Comparison of ENCODE assay signal across 28 cellular contexts in genomic region chr9:122546196-122546595, GRCh38. TPM values are rescaled to one million over a fixed set of nuclear protein-coding genes. Genes with fewer than 3 reads are reported as not detected.
DNase-seq lines count a peak whose midpoint lies in the region; TF ChIP-seq lines count a peak whose summit lies in the region.
"Had no signal": no experiment of that assay in that cellular context is flagged by ENCODE, and none has a peak within 500 bp of the region (broad histone marks: within the 10 kb centered on the region; RNA-seq: fewer than 3 reads in every experiment).

No MANE protein-coding gene starts in this region.

- H3K27ac ChIP-seq in breast epithelium: no peak overlapping the region
- H3K27ac ChIP-seq in vagina: no peak overlapping the region
- H3K27ac ChIP-seq: Peyer's patch, SJCRH30 had no signal

- CTCF ChIA-PET in Calu3 (lab: Charles Lee): no interaction called here

- H3K27me3 Mint-ChIP-seq in Calu3 (ENCODE audit: unreplicated experiment): peaks cover 27% of the 10 kb centered on the region

- H3K27me3 ChIP-seq in breast epithelium (no peaks in the 10 kb centered on the region), vagina (no peaks in the 10 kb centered on the region)
- H3K27me3 ChIP-seq: Peyer's patch had no signal

- no TSS peak for BruUV-seq in Calu3 (replicated peaks; lab: Mats Ljungman, UMichigan)

- TF ChIP-seq POLR2A in breast epithelium (IDR thresholded peaks at IDR 0.05) (no peak), vagina (IDR thresholded peaks at IDR 0.05) (no peak)

- H3K4me3 ChIP-seq in breast epithelium (no peak overlapping the region), vagina (no peak overlapping the region)
- H3K4me3 ChIP-seq: MG63, Peyer's patch, SJCRH30 had no signal

- DNase-seq in T47D (ENCODE audit: low read depth in 1 of 2, low spot score in 1 of 2) (peak; percentile 55 to 80), breast epithelium (ENCODE audit: low spot score in 2 of 2) (no peak), M059J (ENCODE audit: low read depth) (peak; percentile 10), SK-MEL-5 (ENCODE audit: low read depth, low spot score) (peak; percentile 48), renal cortical epithelial cell (ENCODE audit: low read depth) (peak; percentile 30), vagina (ENCODE audit: extremely low spot score in 2 of 2) (no peak), Calu3 (no peak), NCI-H2029 (lab: John Stamatoyannopoulos, UW) (no peak)
- DNase-seq: C1 segment of cervical spinal cord; CD4-positive, alpha-beta memory T cell; COR-L47; DMS 273 treated with DMSO at 0.1 percent for 48 hours; DMS79 treated with DMSO at 0.1 percent for 48 hours; GF-D8; Kasumi-1; MG63; NCI-H1105 treated with DMSO at 0.1 percent for 48 hours; NCI-H146; NCI-H1930; NCI-H526 treated with DMSO at 0.1 percent for 48 hours; Peyer's patch; T-helper 1 cell had no signal

- H3K9me3 ChIP-seq in breast epithelium (peaks cover 0 to 4% of the 10 kb centered on the region in 2 donors), vagina (no peaks in the 10 kb centered on the region)
- H3K9me3 ChIP-seq: Peyer's patch had no signal

- H3K36me3 ChIP-seq in breast epithelium: no peaks in the 10 kb centered on the region
- H3K36me3 ChIP-seq in vagina: no peaks in the 10 kb centered on the region
- H3K36me3 ChIP-seq: MG63, Peyer's patch, SJCRH30 had no signal

- no peaks in the 10 kb centered on the region for H3K9me3 Mint-ChIP-seq in Calu3 (ENCODE audit: low read depth, unreplicated experiment)

- in situ Hi-C loops in T47D (cut with HindIII; ENCODE audit: low pct_unique_long_range_greater_than_20kb, low sequenced_read_pairs) (no loop called here), SK-MEL-5 (cut with HindIII; ENCODE audit: low pct_unique_long_range_greater_than_20kb, low sequenced_read_pairs) (no loop called here)

- intact Hi-C loops in breast epithelium (cut with DNase I; ENCODE audit: low total_unique reads): no loop called here
- intact Hi-C loops in vagina (cut with DNase I): no loop called here
- intact Hi-C loops in Calu3 (cut with micrococcal nuclease; ENCODE audit: unreplicated experiment): no loop called here

- H3K4me1 ChIP-seq in breast epithelium: no peaks in the 10 kb centered on the region
- no peaks in the 10 kb centered on the region for H3K4me1 ChIP-seq in vagina
- H3K4me1 ChIP-seq: Peyer's patch, SJCRH30 had no signal

- H3K27ac Mint-ChIP-seq in Calu3 (ENCODE audit: unreplicated experiment): no peak overlapping the region
- H3K27ac Mint-ChIP-seq: CD4-positive, alpha-beta memory T cell had no signal

- H3K36me3 Mint-ChIP-seq in Calu3 (ENCODE audit: insufficient read depth, unreplicated experiment): no peaks in the 10 kb centered on the region
- H3K36me3 Mint-ChIP-seq: CD4-positive, alpha-beta memory T cell had no signal

- no peak overlapping the region for H3K4me3 Mint-ChIP-seq in Calu3 (ENCODE audit: low read depth, unreplicated experiment)
- H3K4me3 Mint-ChIP-seq: CD4-positive, alpha-beta memory T cell had no signal

- no peaks in the 10 kb centered on the region for H3K4me1 Mint-ChIP-seq in Calu3 (ENCODE audit: low read depth, unreplicated experiment)
- H3K4me1 Mint-ChIP-seq: CD4-positive, alpha-beta memory T cell had no signal

- TF ChIP-seq CTCF in breast epithelium (IDR thresholded peaks at IDR 0.05) (no peak), vagina (IDR thresholded peaks at IDR 0.05) (no peak), Calu3 (IDR thresholded peaks at IDR 0.05; ENCODE audit: unreplicated experiment) (no peak)

RNA-seq across cellular contexts. Expression of gene OR1N2, which starts 6.7 kb away (rescaled TPM):
- under 1 TPM in 1 of 3 donors, not detected in 2; 0.73 TPM for total RNA-seq in breast epithelium
- total RNA-seq in M059J (2014; rRNA removed; shearing (Covaris generic)): not detected in 2 replicates
- total RNA-seq in SK-MEL-5 (2014; rRNA removed; shearing (Covaris generic)): not detected in 2 replicates
- polyA plus RNA-seq in SK-MEL-5 (2015; cell fraction: cytosol; rRNA removed): not detected in 2 replicates
- polyA plus RNA-seq in SK-MEL-5 (2015; cell fraction: nucleus; rRNA removed): not detected in 2 replicates
- total RNA-seq in renal cortical epithelial cell: not detected in 2 replicates
- not detected for total RNA-seq in vagina
- not detected in 2 replicates for total RNA-seq in Calu3 (2022)
- total RNA-seq: A673; CD4-positive, alpha-beta memory T cell; H1; HepG2; HT-29; NCI-H460; Peyer's patch; SJCRH30 had no signal
- polyA plus RNA-seq: CD4-positive, alpha-beta memory T cell; H1; HepG2 had no signal

RNA-seq across cellular contexts. Expression of gene OR1N1, which starts 19.1 kb away (rescaled TPM):
- total RNA-seq in breast epithelium: not detected
- total RNA-seq in M059J (2014; rRNA removed; shearing (Covaris generic)): not detected in 2 replicates
- total RNA-seq in SK-MEL-5 (2014; rRNA removed; shearing (Covaris generic)): not detected in 2 replicates
- not detected in 2 replicates for polyA plus RNA-seq in SK-MEL-5 (2015; cell fraction: cytosol; rRNA removed)
- polyA plus RNA-seq in SK-MEL-5 (2015; cell fraction: nucleus; rRNA removed): not detected in 2 replicates
- not detected in 2 replicates for total RNA-seq in renal cortical epithelial cell
- not detected for total RNA-seq in vagina
- not detected in 2 replicates for total RNA-seq in Calu3 (2022)
- total RNA-seq: A673; CD4-positive, alpha-beta memory T cell; H1; HepG2; HT-29; NCI-H460; Peyer's patch; SJCRH30 had no signal
- polyA plus RNA-seq: CD4-positive, alpha-beta memory T cell; H1; HepG2 had no signal

RNA-seq across cellular contexts. Expression of gene OR1J4, which starts 27.3 kb away (rescaled TPM):
- total RNA-seq in breast epithelium (not detected), renal cortical epithelial cell (not detected in 2 replicates), vagina (not detected), Calu3 (2022) (not detected in 2 replicates)
- total RNA-seq in M059J (2014; rRNA removed; shearing (Covaris generic)): 0.10 TPM in 1 of 2 replicates, not detected in the other
- total RNA-seq in SK-MEL-5 (2014; rRNA removed; shearing (Covaris generic)): not detected in 2 replicates
- polyA plus RNA-seq in SK-MEL-5 (2015; cell fraction: cytosol; rRNA removed): not detected in 2 replicates
- not detected in 2 replicates for polyA plus RNA-seq in SK-MEL-5 (2015; cell fraction: nucleus; rRNA removed)
- total RNA-seq: A673; CD4-positive, alpha-beta memory T cell; H1; HepG2; HT-29; NCI-H460; Peyer's patch; SJCRH30 had no signal
- polyA plus RNA-seq: CD4-positive, alpha-beta memory T cell; H1; HepG2 had no signal

RNA-seq across cellular contexts. Expression of gene OR1J2, which starts 35.6 kb away (rescaled TPM):
- total RNA-seq in breast epithelium (not detected), renal cortical epithelial cell (not detected in 2 replicates), vagina (not detected), Calu3 (2022) (not detected in 2 replicates)
- not detected in 2 replicates for total RNA-seq in M059J (2014; rRNA removed; shearing (Covaris generic))
- total RNA-seq in SK-MEL-5 (2014; rRNA removed; shearing (Covaris generic)): not detected in 2 replicates
- polyA plus RNA-seq in SK-MEL-5 (2015; cell fraction: cytosol; rRNA removed): not detected in 2 replicates
- polyA plus RNA-seq in SK-MEL-5 (2015; cell fraction: nucleus; rRNA removed): not detected in 2 replicates
- total RNA-seq: A673; CD4-positive, alpha-beta memory T cell; H1; HepG2; HT-29; Peyer's patch; SJCRH30 had no signal
- polyA plus RNA-seq: CD4-positive, alpha-beta memory T cell; H1; HepG2 had no signal

RNA-seq across cellular contexts. Expression of gene OR1L8, which starts 37.0 kb away (rescaled TPM):
- total RNA-seq in breast epithelium (under 1 TPM in 2 of 3 donors, not detected in 1; 0.44 to 0.48 TPM), renal cortical epithelial cell (not detected in 2 replicates), vagina (0.74 TPM), Calu3 (2022) (not detected in 2 replicates)
- 0.25 TPM in 1 of 2 replicates, not detected in the other for total RNA-seq in M059J (2014; rRNA removed; shearing (Covaris generic))
- total RNA-seq in SK-MEL-5 (2014; rRNA removed; shearing (Covaris generic)): not detected in 2 replicates
- polyA plus RNA-seq in SK-MEL-5 (2015; cell fraction: cytosol; rRNA removed): not detected in 2 replicates
- not detected in 2 replicates for polyA plus RNA-seq in SK-MEL-5 (2015; cell fraction: nucleus; rRNA removed)
- total RNA-seq: A673; CD4-positive, alpha-beta memory T cell; H1; HepG2; HT-29; Peyer's patch; SJCRH30 had no signal
- polyA plus RNA-seq: CD4-positive, alpha-beta memory T cell; H1; HepG2 had no signal

Comparison
In these comparisons a context has a peak if more than half of its experiments do, and no peak if none do; other contexts are left out.
1. DNase-seq: peak in T47D (2 of 2), M059J (single experiment), SK-MEL-5 (single experiment) and renal cortical epithelial cell (single experiment); none in breast epithelium (0 of 2), vagina (0 of 2), Calu3 (single experiment) and NCI-H2029 (single experiment).